1 cellular context compared by ENCODE assay signal in the genomic region with DNA sequence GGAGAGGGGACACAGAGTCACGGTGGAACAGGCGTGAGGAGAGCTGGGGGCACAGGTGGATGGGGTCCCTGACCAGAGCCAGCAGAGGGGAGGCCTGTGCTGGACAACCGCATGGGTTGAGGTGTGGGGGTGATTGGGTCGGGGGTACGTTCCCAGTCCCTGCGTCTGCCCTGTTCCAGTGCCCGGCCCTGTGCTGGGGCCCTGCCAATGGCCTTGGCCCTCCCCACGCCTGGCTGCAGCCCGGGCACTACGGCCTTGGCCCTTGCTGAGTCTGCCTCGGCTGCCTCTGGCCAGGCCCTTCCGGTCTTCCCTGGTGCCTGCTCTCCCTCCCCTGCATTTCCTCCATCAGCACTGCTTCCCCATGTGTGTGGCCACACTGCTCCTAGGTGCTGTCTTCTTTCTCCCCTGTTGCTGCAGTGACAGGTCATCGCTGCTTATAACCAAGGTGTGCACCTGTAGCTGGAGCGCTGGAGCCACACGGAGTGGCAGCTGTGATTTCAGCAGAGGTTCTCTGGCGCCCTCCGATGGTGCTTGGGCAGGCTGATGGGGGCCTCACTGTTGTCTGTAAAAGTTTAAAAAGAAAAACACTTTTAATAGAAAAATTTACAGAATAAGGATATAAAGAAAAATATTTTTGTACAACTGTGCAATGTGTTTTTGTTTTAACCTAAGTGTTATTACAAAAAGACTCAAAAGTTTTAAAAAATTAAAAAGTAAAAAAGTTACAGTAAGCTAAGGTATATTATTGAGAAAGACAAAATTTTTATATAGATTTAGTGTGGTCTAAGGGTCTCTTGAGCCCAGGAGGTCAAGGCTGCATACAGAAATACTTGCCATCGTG.
A peak's percentile ranks its signal among the peaks of the same experiment; 100 is the strongest.
TF ChIP-seq lines count a peak whose summit lies in the region.

No MANE protein-coding gene starts in this region.

TF ChIP-seq in H1, 55 proteins besides CTCF, POLR2A, EP300 and RAD21 (continued from another document):
- TF ChIP-seq YY1 (IDR thresholded peaks at IDR 0.05; ENCODE audit: low read depth, low read length), result 0 out of 2 replicates have a peak, but pooled peaks have one; percentile 18
TF ChIP-seq in H1: peak in this region for 1.
